8 cellular contexts compared by ENCODE assay signal in the genomic region with DNA sequence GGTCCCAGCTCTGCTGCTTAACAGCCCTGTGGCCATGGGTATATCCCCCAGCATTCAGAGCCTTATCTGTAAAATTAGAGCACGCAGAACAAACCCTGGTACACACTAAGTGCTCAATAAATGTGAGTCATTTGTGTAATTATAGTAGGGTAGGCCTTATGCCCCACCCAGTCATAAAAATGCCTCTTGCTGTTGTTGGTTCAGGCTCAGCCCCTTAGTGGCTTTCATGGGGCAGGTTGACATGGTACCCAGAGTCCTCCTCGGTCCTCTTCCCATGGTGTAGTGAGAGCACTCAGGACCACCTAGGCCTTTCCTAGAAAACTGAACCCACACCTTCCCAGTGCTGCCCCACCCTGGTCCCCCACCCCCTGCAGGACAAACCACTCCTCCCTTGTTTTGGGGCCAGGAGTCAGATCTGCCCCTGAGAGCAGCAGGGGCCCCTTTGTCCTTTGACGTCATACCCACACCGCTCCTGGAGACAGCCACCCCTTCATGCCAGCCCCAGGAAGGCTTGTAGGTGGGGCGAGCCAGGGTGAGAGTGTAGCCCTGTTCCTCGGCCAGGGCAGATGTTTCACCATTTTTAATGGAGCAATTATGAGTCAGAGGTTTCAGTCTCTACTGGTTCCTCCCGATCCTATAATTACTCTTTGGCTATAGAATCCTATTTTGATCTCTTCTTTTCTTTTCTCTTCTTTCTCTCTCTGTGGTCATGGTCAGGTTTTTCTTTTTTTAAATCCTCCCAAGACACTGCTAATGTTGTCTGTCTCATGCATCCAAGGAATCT. TPM values are rescaled to one million over a fixed set of nuclear protein-coding genes. Genes with fewer than 3 reads are reported as not detected.
A peak's percentile ranks its signal among the peaks of the same experiment; 100 is the strongest.
DNase-seq lines count a peak whose midpoint lies in the region; FAIRE-seq and TF ChIP-seq lines count a peak whose summit lies in the region.

No MANE protein-coding gene starts in this region.

- peak overlapping the region; percentile 31 for H4K8ac ChIP-seq in mesendoderm (ENCODE audit: low read depth, low read length)

- peak overlapping the region; percentile 62 for H2BK5ac ChIP-seq in mesendoderm (ENCODE audit: low read length)

- H3K79me2 ChIP-seq in mesendoderm (ENCODE audit: control insufficient read depth, insufficient read depth, low read length) = peaks cover 71% of the 10 kb centered on the region

- no peak for FAIRE-seq in urothelium cell line (lab: Jason Lieb, UNC)

- no peak overlapping the region for H2BK15ac ChIP-seq in mesendoderm (replicated peaks; ENCODE audit: low read depth)

- peak overlapping the region; percentile 1 for H3K4me2 ChIP-seq in mesendoderm (ENCODE audit: low read length)

- no peaks in the 10 kb centered on the region for H3K27me3 ChIP-seq in HAP-1 (ENCODE audit: low read depth)
- H3K27me3 ChIP-seq in colonic mucosa = no peaks in the 10 kb centered on the region
- no peaks in the 10 kb centered on the region for H3K27me3 ChIP-seq in mesendoderm (ENCODE audit: insufficient read depth, low read length, poor library complexity)

- peaks cover 29% of the 10 kb centered on the region for H3K79me1 ChIP-seq in mesendoderm (ENCODE audit: low read length)

- in situ Hi-C loops in HAP-1 (cut with MboI; ENCODE audit: low sequenced_read_pairs) = no loop called here

- H3K9ac ChIP-seq in colonic mucosa (ENCODE audit: low read depth in 2 of 2, low read length in 2 of 2) (peak overlapping the region; percentile 77 to 86), mesendoderm (ENCODE audit: low read length) (peak overlapping the region; percentile 48)

- H2BK120ac ChIP-seq in mesendoderm (ENCODE audit: low read depth, low read length) = peak overlapping the region; percentile 30

- H3K23ac ChIP-seq in mesendoderm (ENCODE audit: low read length) = peak overlapping the region; percentile 4

- TF ChIP-seq CTCF in AG09309 (IDR thresholded peaks at IDR 0.05; ENCODE audit: control insufficient read depth, insufficient read depth, low read depth, low read length, missing control alignments) (peak; percentile 11), colonic mucosa (IDR thresholded peaks at IDR 0.05) (no peak)

- intact Hi-C loops in colonic mucosa (cut with DNase I) = loop anchor here (5.0 kb wide), 1 partner anchor 37 kb away; a partner anchor contains a TSS

- peak overlapping the region; percentile 71 for H3K56ac ChIP-seq in mesendoderm (ENCODE audit: low read length)

- H3K4ac ChIP-seq in mesendoderm (ENCODE audit: low read depth, low read length) = peak overlapping the region; percentile 83

- H4K5ac ChIP-seq in mesendoderm (ENCODE audit: low read length) = no peak overlapping the region

- H3K4me3 ChIP-seq in AG09309 (ENCODE audit: control insufficient read depth, low read depth, low read length) (no peak overlapping the region; the same call in 1 of the 2 replicates), HAP-1 (no peak overlapping the region), colonic mucosa (no peak overlapping the region), mesendoderm (ENCODE audit: low read length) (no peak overlapping the region)

- WGBS in mesendoderm (ENCODE audit: extremely low coverage, insufficient coverage, low lambda C conversion rate) = no CpG with 5 or more reads among the region's 7 CpGs

- H3K4me1 ChIP-seq in HAP-1 (peaks cover 47% of the 10 kb centered on the region), colonic mucosa (peaks cover 33% of the 10 kb centered on the region), mesendoderm (ENCODE audit: control insufficient read depth, low read depth, low read length) (peaks cover 33% of the 10 kb centered on the region)

- peaks cover 10% of the 10 kb centered on the region for H3K36me3 ChIP-seq in HAP-1 (replicated peaks)
- H3K36me3 ChIP-seq in colonic mucosa = no peaks in the 10 kb centered on the region
- no peaks in the 10 kb centered on the region for H3K36me3 ChIP-seq in mesendoderm (ENCODE audit: control insufficient read depth, insufficient read depth, low read length)

- DNase-seq in AG09309 (ENCODE audit: low read depth) (peak; percentile 69), HAP-1 (ENCODE audit: low spot score in 2 of 2) (peak; percentile 35 to 45), SIG-M5 (lab: John Stamatoyannopoulos, UW) (peak; percentile 71), colonic mucosa (peak; percentile 89), mesendoderm (peak; percentile 45), urothelium cell line (ENCODE audit: low spot score) (peak; percentile 85), foreskin melanocyte (no peak), 8988T (no peak)

- H3K9me3 ChIP-seq in HAP-1 (no peaks in the 10 kb centered on the region), colonic mucosa (no peaks in the 10 kb centered on the region)

- H3K27ac ChIP-seq in colonic mucosa = peak overlapping the region; percentile 89
- H3K27ac ChIP-seq in mesendoderm (ENCODE audit: low read depth, low read length) = peak overlapping the region; percentile 80

- H2AK5ac ChIP-seq in mesendoderm (ENCODE audit: low read length) = peak overlapping the region; percentile 71

- H3K18ac ChIP-seq in mesendoderm (ENCODE audit: low read length) = peak overlapping the region; percentile 84

RNA-seq across cellular contexts. Expression of a gene that starts 36.8 kb away (rescaled TPM):
- total RNA-seq in colonic mucosa = 1,000 to 10,000 TPM; 1,019 to 1,060 TPM
- polyA plus RNA-seq in mesendoderm (2013, experiment 1 of 2) = 294 TPM
- 302 TPM for polyA plus RNA-seq in mesendoderm (2013, experiment 2 of 2)

Comparison
In these comparisons a context has a peak if more than half of its experiments do, and no peak if none do; other contexts are left out.
1. DNase-seq: peak in AG09309 (single experiment), HAP-1 (2 of 2), SIG-M5 (single experiment), colonic mucosa (single experiment), mesendoderm (single experiment) and urothelium cell line (single experiment); none in foreskin melanocyte (single experiment) and 8988T (single experiment).